ENCODE assay signal across 18 cellular contexts in the genomic region with DNA sequence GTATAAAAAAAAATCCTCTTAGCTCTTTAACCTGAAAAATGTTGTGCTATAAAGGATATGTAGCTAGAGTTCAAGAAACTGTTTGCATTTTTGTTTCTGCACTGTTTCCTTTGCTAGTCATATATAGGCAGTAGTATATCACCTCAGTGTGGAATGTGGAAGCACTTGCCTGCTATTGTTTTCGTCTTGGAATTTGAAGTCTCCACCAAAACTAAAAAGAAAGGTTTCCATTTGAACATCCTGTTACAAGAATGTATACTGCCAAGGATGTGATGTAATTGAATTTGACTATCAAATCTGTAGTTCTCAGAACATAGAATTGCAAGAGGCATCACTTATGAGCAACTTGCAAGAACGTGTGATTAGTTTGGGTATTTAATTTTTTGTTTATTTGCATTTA. TPM values are rescaled to one million over a fixed set of nuclear protein-coding genes. Genes with fewer than 3 reads are reported as not detected.
DNase-seq lines count a peak whose midpoint lies in the region; FAIRE-seq and TF ChIP-seq lines count a peak whose summit lies in the region.
"Had no signal": no experiment of that assay in that cellular context is flagged by ENCODE, and none has a peak within 500 bp of the region (broad histone marks: within the 10 kb centered on the region; RNA-seq: fewer than 3 reads in every experiment).

No MANE protein-coding gene starts in this region.

- CTCF ChIA-PET in H1 (lab: Charles Lee; ENCODE audit: partially characterized antibody), result interaction anchor here (0.7 to 2.8 kb wide), 3 partner anchors 11 to 300 kb away, joined by 3 to 13 read pairs (median 3); no protein-coding TSS in a partner anchor

- H2AFZ ChIP-seq in H1 (ENCODE audit: low read length), result no peak overlapping the region

- no peak overlapping the region for H4K91ac ChIP-seq in H1 (replicated peaks; ENCODE audit: insufficient read length, low read length)

- no peaks in the 10 kb centered on the region for H3K9me3 ChIP-seq in H1 (ENCODE audit: insufficient read depth in 2 of 2, low read depth in 1 of 2, low read length in 1 of 2)
- H3K9me3 ChIP-seq: BE2C had no signal

- no peaks in the 10 kb centered on the region for H3K27me3 ChIP-seq in H1 (replicated peaks in 1 of 4; ENCODE audit: control insufficient read depth in 3 of 4, extremely low read depth in 1 of 4, insufficient read depth in 3 of 4, low read length in 3 of 4)
- H3K27me3 ChIP-seq in mesendoderm (ENCODE audit: insufficient read depth, low read length, poor library complexity), result no peaks in the 10 kb centered on the region
- H3K27me3 ChIP-seq: BE2C had no signal

- H3K79me1 ChIP-seq in H1 (ENCODE audit: low read depth, low read length) (no peaks in the 10 kb centered on the region), mesendoderm (ENCODE audit: low read length) (no peaks in the 10 kb centered on the region)

- H3K79me2 ChIP-seq in H1 (ENCODE audit: control insufficient read depth in 1 of 2, insufficient read depth in 2 of 2, low read length in 2 of 2) (no peaks in the 10 kb centered on the region), mesendoderm (ENCODE audit: control insufficient read depth, insufficient read depth, low read length) (no peaks in the 10 kb centered on the region)

- H3K56ac ChIP-seq in H1 (replicated peaks; ENCODE audit: insufficient read length, low read depth, low read length) (no peak overlapping the region), mesendoderm (ENCODE audit: low read length) (no peak overlapping the region)

- no peaks in the 10 kb centered on the region for H3K36me3 ChIP-seq in H1 (ENCODE audit: control insufficient read depth in 2 of 4, insufficient read depth in 4 of 4, low read length in 3 of 4)
- no peaks in the 10 kb centered on the region for H3K36me3 ChIP-seq in mesendoderm (ENCODE audit: control insufficient read depth, insufficient read depth, low read length)
- H3K36me3 ChIP-seq: BE2C had no signal

- H3K4ac ChIP-seq in H1 (replicated peaks; ENCODE audit: insufficient read length, low read depth, low read length) (no peak overlapping the region), mesendoderm (ENCODE audit: low read depth, low read length) (no peak overlapping the region)

- H2BK15ac ChIP-seq in H1 (ENCODE audit: low read length), result no peak overlapping the region
- H2BK15ac ChIP-seq in mesendoderm (replicated peaks; ENCODE audit: low read depth), result no peak overlapping the region

- no peak overlapping the region for H3K18ac ChIP-seq in H1 (ENCODE audit: extremely low read depth, low read length)
- H3K18ac ChIP-seq in mesendoderm (ENCODE audit: low read length), result no peak overlapping the region

- peak; percentile 50 for FAIRE-seq in H1 (lab: Jason Lieb, UNC)
- FAIRE-seq in HTR-8/SVneo (lab: Jason Lieb, UNC), result no peak
- FAIRE-seq: A204.1, GM12878, GM18507 had no signal

- DNase-seq in NCI-H226 (peak; percentile 22), H1 (ENCODE audit: low read depth in 1 of 2, low spot score in 2 of 2) (no peak), fibroblast of the aortic adventitia (ENCODE audit: low read depth) (peak; percentile 32), mesendoderm (peak; percentile 49), HTR-8/SVneo (ENCODE audit: insufficient read length, low spot score) (no peak), NCI-H1092 (lab: John Stamatoyannopoulos, UW) (no peak)
- DNase-seq in activated CD8-positive, alpha-beta memory T cell treated with anti-CD3 and anti-CD28 coated beads, Interleukin-2, amount 50 U/mL, for 48 hours, result no peak
- DNase-seq in stimulated activated CD8-positive, alpha-beta memory T cell treated with anti-CD3 and anti-CD28 coated beads, Interleukin-4, amount 100 ng/mL, for 48 hours, result no peak
- DNase-seq: BE2C; CD4-positive, alpha-beta memory T cell; DMS79; H9 had no signal

- H2BK12ac ChIP-seq in H1 (ENCODE audit: low read depth, low read length), result no peak overlapping the region

- WGBS in H1 (ENCODE audit: extremely low coverage in 1 of 2, insufficient coverage in 1 of 2, insufficient read length in 1 of 2, insufficient replicate concordance in 2 of 2, low coverage in 1 of 2, low lambda C conversion rate in 2 of 2, missing lambda C conversion rate in 1 of 2), 2 experiments, result 82% methylated on average over 2 of the region's 2 CpGs; no CpG with 5 or more reads in 1 of the 2 experiments
- no CpG with 5 or more reads among the region's 2 CpGs for WGBS in mesendoderm (ENCODE audit: extremely low coverage, insufficient coverage, low lambda C conversion rate)

- H3K4me3 ChIP-seq in H1 (ENCODE audit: extremely low read depth in 1 of 4, insufficient read depth in 2 of 4, low read depth in 3 of 4, low read length in 4 of 4), result no peak overlapping the region
- H3K4me3 ChIP-seq in fibroblast of the aortic adventitia (ENCODE audit: low read depth, low read length), result no peak overlapping the region
- no peak overlapping the region for H3K4me3 ChIP-seq in mesendoderm (ENCODE audit: low read length)
- H3K4me3 ChIP-seq: GM12878 had no signal

- H3K4me2 ChIP-seq in H1 (ENCODE audit: insufficient read depth in 1 of 2, low read depth in 2 of 2, low read length in 2 of 2), result no peak overlapping the region
- H3K4me2 ChIP-seq in mesendoderm (ENCODE audit: low read length), result no peak overlapping the region

- no peak for TF ChIP-seq EP300 in H1 (IDR thresholded peaks at IDR 0.05; ENCODE audit: borderline replicate concordance in 1 of 2, low read depth in 2 of 2, low read length in 2 of 2)

- H3K23me2 ChIP-seq in H1 (ENCODE audit: low read depth, low read length), result no peaks in the 10 kb centered on the region

- no peak overlapping the region for H4K8ac ChIP-seq in H1 (ENCODE audit: extremely low read depth, insufficient read depth, low read length)
- H4K8ac ChIP-seq in mesendoderm (ENCODE audit: low read depth, low read length), result no peak overlapping the region

- no peak overlapping the region for H2BK20ac ChIP-seq in H1 (ENCODE audit: low read length)

- no peak overlapping the region for H3K14ac ChIP-seq in H1 (ENCODE audit: insufficient read length)

- H2BK5ac ChIP-seq in H1 (ENCODE audit: low read depth, low read length) (no peak overlapping the region), mesendoderm (ENCODE audit: low read length) (no peak overlapping the region)

- TF ChIP-seq CTCF in H1 (IDR thresholded peaks at IDR 0.05; ENCODE audit: control extremely low read depth in 1 of 3, insufficient read depth in 1 of 3, low read depth in 1 of 3, low read length in 3 of 3) (no peak), fibroblast of the aortic adventitia (IDR thresholded peaks at IDR 0.05; ENCODE audit: insufficient read depth, low read length) (no peak)

- H2AK5ac ChIP-seq in H1 (ENCODE audit: low read depth, low read length) (no peak overlapping the region), mesendoderm (ENCODE audit: low read length) (no peak overlapping the region)

- no peak for TF ChIP-seq POLR2A in H1 (IDR thresholded peaks at IDR 0.05; ENCODE audit: control extremely low read depth in 1 of 2, low read depth in 2 of 2, low read length in 2 of 2)

- POLR2A ChIA-PET in H1 (lab: Charles Lee; ENCODE audit: partially characterized antibody), result no interaction called here

- no peak for TF ChIP-seq RAD21 in H1 (IDR thresholded peaks at IDR 0.05 in 1 of 2, conservative IDR thresholded peaks at IDR 0.05 in 1 of 2; ENCODE audit: low read depth in 2 of 2, low read length in 2 of 2)

- H3K27ac ChIP-seq in H1 (ENCODE audit: low read depth, low read length) (no peak overlapping the region), mesendoderm (ENCODE audit: low read depth, low read length) (no peak overlapping the region)
- H3K27ac ChIP-seq: C4-2B had no signal

- no peaks in the 10 kb centered on the region for H4K20me1 ChIP-seq in H1 (replicated peaks in 1 of 2; ENCODE audit: control insufficient read depth in 1 of 2, insufficient read depth in 2 of 2, low read length in 2 of 2)

- no peak overlapping the region for H3K9ac ChIP-seq in H1 (replicated peaks in 1 of 4; ENCODE audit: extremely low read depth in 1 of 4, low read depth in 3 of 4, low read length in 3 of 4)
- H3K9ac ChIP-seq in mesendoderm (ENCODE audit: low read length), result no peak overlapping the region

- H2BK120ac ChIP-seq in H1 (replicated peaks; ENCODE audit: low read depth, low read length), result no peak overlapping the region
- H2BK120ac ChIP-seq in mesendoderm (ENCODE audit: low read depth, low read length), result no peak overlapping the region

- H3K23ac ChIP-seq in H1 (ENCODE audit: insufficient read length), result no peak overlapping the region
- H3K23ac ChIP-seq in mesendoderm (ENCODE audit: low read length), result no peak overlapping the region

- H3K4me1 ChIP-seq in H1 (replicated peaks in 1 of 4; ENCODE audit: control insufficient read depth in 3 of 4, insufficient read depth in 4 of 4, low read length in 3 of 4) (0 out of 7 replicates have a peak, but pooled peaks cover 0 to 3% (median 0%) of the 10 kb centered on the region in 4 experiments), mesendoderm (ENCODE audit: control insufficient read depth, low read depth, low read length) (no peaks in the 10 kb centered on the region)
- H3K4me1 ChIP-seq: BE2C had no signal

- no peak overlapping the region for H4K5ac ChIP-seq in H1 (ENCODE audit: insufficient read length, low read depth, low read length)
- H4K5ac ChIP-seq in mesendoderm (ENCODE audit: low read length), result no peak overlapping the region

TF ChIP-seq in H1, 55 proteins besides CTCF, POLR2A, EP300 and RAD21:
- TF ChIP-seq KDM4A (IDR thresholded peaks at IDR 0.05; ENCODE audit: low read depth, low read length, severe bottlenecking), result no peak

RNA-seq across cellular contexts. Expression of a gene that starts 51.1 kb away (rescaled TPM):
- total RNA-seq in H1 (2021; fragmentation: NEBNext Ultra II Directional; extraction: Animal tissue kit (Norgen Biotek cat#: 25700)), result 0.19 TPM in 1 of 2 replicates, not detected in the other
- 0.02 and 0.05 TPM in 2 replicates for polyA plus RNA-seq in H1 (2011; rRNA removed)
- polyA plus RNA-seq in H1 (2011; cell fraction: cytosol; rRNA removed), result 0.03 TPM
- not detected for polyA plus RNA-seq in H1 (2011; cell fraction: nucleus; rRNA removed)
- not detected in 4 replicates for polyA plus RNA-seq in H1 (2012, experiment 1 of 2)
- polyA plus RNA-seq in H1 (2012, experiment 2 of 2), result not detected
- 0.12 TPM for polyA plus RNA-seq in H1 (2013, experiment 1 of 2)
- 0.09 TPM for polyA plus RNA-seq in H1 (2013, experiment 2 of 2)
- not detected in 2 replicates for polyA minus RNA-seq in H1 (2011; rRNA and poly(A)+ RNA removed)
- polyA minus RNA-seq in H1 (2011; cell fraction: cytosol; rRNA and poly(A)+ RNA removed), result not detected
- not detected for polyA minus RNA-seq in H1 (2011; cell fraction: nucleus; rRNA and poly(A)+ RNA removed)
- total RNA-seq in fibroblast of the aortic adventitia (ENCODE audit: low replicate concordance), result 2.6 and 13.0 TPM in 2 replicates
- polyA plus RNA-seq in mesendoderm (2013, experiment 1 of 2), result not detected
- polyA plus RNA-seq in mesendoderm (2013, experiment 2 of 2), result not detected
- total RNA-seq: CD4-positive, alpha-beta memory T cell; G401; GM12878; H9; HT1080 had no signal
- polyA plus RNA-seq: CD4-positive, alpha-beta memory T cell; GM12878 had no signal

Comparison
In these comparisons a context has a peak if more than half of its experiments do, and no peak if none do; other contexts are left out.
1. DNase-seq: peak in NCI-H226 (single experiment), fibroblast of the aortic adventitia (single experiment) and mesendoderm (single experiment); none in H1 (0 of 2), activated CD8-positive, alpha-beta memory T cell treated with anti-CD3 and anti-CD28 coated beads, Interleukin-2, amount 50 U/mL, for 48 hours (single experiment), HTR-8/SVneo (single experiment), stimulated activated CD8-positive, alpha-beta memory T cell treated with anti-CD3 and anti-CD28 coated beads, Interleukin-4, amount 100 ng/mL, for 48 hours (single experiment) and NCI-H1092 (single experiment).